Comparison of ENCODE assay signal across 14 cellular contexts in genomic region chr4:39729557-39729956, GRCh38. TPM values are rescaled to one million over a fixed set of nuclear protein-coding genes. Genes with fewer than 3 reads are reported as not detected.
DNase-seq lines count a peak whose midpoint lies in the region; ATAC-seq, FAIRE-seq and TF ChIP-seq lines count a peak whose summit lies in the region.
"Had no signal": no experiment of that assay in that cellular context is flagged by ENCODE, and none has a peak within 500 bp of the region (broad histone marks: within the 10 kb centered on the region; RNA-seq: fewer than 3 reads in every experiment).

No MANE protein-coding gene starts in this region.

- peaks cover 42% of the 10 kb centered on the region for H3K36me3 Mint-ChIP-seq in CD8-positive, alpha-beta T cell
- peaks cover 0 to 42% (median 0%) of the 10 kb centered on the region in 3 donors for H3K36me3 Mint-ChIP-seq in naive thymus-derived CD8-positive, alpha-beta T cell

- ATAC-seq in CD8-positive, alpha-beta T cell = no peak
- ATAC-seq in IMR-90 (ENCODE audit: low read depth) (no peak), GM19467 (IDR thresholded peaks at IDR 0.05; ENCODE audit: unreplicated experiment) (no peak)
- no peak for ATAC-seq in naive thymus-derived CD8-positive, alpha-beta T cell
- ATAC-seq: left ventricle myocardium superior had no signal

- TF ChIP-seq RAD21 in IMR-90 (IDR thresholded peaks at IDR 0.05; ENCODE audit: low read length) = no peak

- no CpG with 5 or more reads among the region's 4 CpGs for WGBS in IMR-90 (ENCODE audit: extremely low coverage in 2 of 2, insufficient read length in 1 of 2), 2 experiments

- no TSS peak for BruUV-seq in IMR-90 (replicated peaks; lab: Mats Ljungman, UMichigan)

- POLR2A ChIA-PET in CD8-positive, alpha-beta T cell (lab: Charles Lee) = no interaction called here
- POLR2A ChIA-PET in IMR-90 (lab: Charles Lee; ENCODE audit: unreplicated experiment) = no interaction called here
- POLR2A ChIA-PET in naive thymus-derived CD8-positive, alpha-beta T cell (lab: Charles Lee) = no interaction called here

- no peak overlapping the region for H3K4me2 ChIP-seq in IMR-90 (ENCODE audit: low read depth, low read length)

- H3K14ac ChIP-seq in IMR-90 (replicated peaks; ENCODE audit: low read depth, low read length) = 0 out of 2 replicates have a peak overlapping the region, but pooled peaks have one; percentile 73

- no peak for FAIRE-seq in bronchial epithelial cell (lab: Jason Lieb, UNC)
- FAIRE-seq: colon, GM12891, K562 had no signal

- H2BK5ac ChIP-seq in IMR-90 (ENCODE audit: low read depth, low read length, poor library complexity, severe bottlenecking) = peak overlapping the region; percentile 13

- CTCF ChIA-PET in CD8-positive, alpha-beta T cell (lab: Charles Lee) = interaction anchor here (1.4 kb wide), 1 partner anchor 31 kb away, joined by 4 read pairs; the partner anchor contains the start of gene UBE2K
- CTCF ChIA-PET in IMR-90 (lab: Yijun Ruan, JAX) = no interaction called here

- TF ChIP-seq POLR2A in IMR-90 (IDR thresholded peaks at IDR 0.05; ENCODE audit: low read depth, low read length) = no peak

- no peak overlapping the region for H2AFZ ChIP-seq in IMR-90 (replicated peaks; ENCODE audit: low read length, poor library complexity)
- H2AFZ ChIP-seq: parathyroid adenoma had no signal

- H3K27ac Mint-ChIP-seq in CD8-positive, alpha-beta T cell = peak overlapping the region; percentile 81
- H3K27ac Mint-ChIP-seq in naive thymus-derived CD8-positive, alpha-beta T cell = peak overlapping the region in 8 of 10 donors; percentile 4 to 75 (median 22)

- H3K9me3 Mint-ChIP-seq in CD8-positive, alpha-beta T cell = no peaks in the 10 kb centered on the region
- H3K9me3 Mint-ChIP-seq in naive thymus-derived CD8-positive, alpha-beta T cell = no peaks in the 10 kb centered on the region

- no peak overlapping the region for H4K91ac ChIP-seq in IMR-90 (ENCODE audit: insufficient read depth, low read depth, low read length)

- H3K18ac ChIP-seq in IMR-90 (ENCODE audit: low read depth, low read length) = no peak overlapping the region

- peaks cover 9% of the 10 kb centered on the region for H3K9me1 ChIP-seq in IMR-90 (ENCODE audit: insufficient read depth, low read length)

- H2AK5ac ChIP-seq in IMR-90 (ENCODE audit: low read depth, low read length) = no peak overlapping the region

- peaks cover 92% of the 10 kb centered on the region for H4K20me1 ChIP-seq in IMR-90 (ENCODE audit: insufficient read depth, low read length)

- H2BK120ac ChIP-seq in IMR-90 (ENCODE audit: low read depth, low read length) = no peak overlapping the region

- H3K4ac ChIP-seq in IMR-90 (ENCODE audit: low read depth, low read length) = no peak overlapping the region

- H3K27me3 ChIP-seq in CD8-positive, alpha-beta T cell (ENCODE audit: insufficient read depth, low read length) = no peaks in the 10 kb centered on the region
- H3K27me3 ChIP-seq in IMR-90 (ENCODE audit: control insufficient read depth, insufficient read depth, low read length) = no peaks in the 10 kb centered on the region
- H3K27me3 ChIP-seq in bronchial epithelial cell (ENCODE audit: control insufficient read depth, insufficient read depth, low read length) = no peaks in the 10 kb centered on the region

- H3K27me3 Mint-ChIP-seq in CD8-positive, alpha-beta T cell (ENCODE audit: low read depth) = no peaks in the 10 kb centered on the region
- no peaks in the 10 kb centered on the region for H3K27me3 Mint-ChIP-seq in naive thymus-derived CD8-positive, alpha-beta T cell

- H3K36me3 ChIP-seq in CD8-positive, alpha-beta T cell (ENCODE audit: insufficient read depth, low read length) = no peaks in the 10 kb centered on the region
- H3K36me3 ChIP-seq in IMR-90 (ENCODE audit: control insufficient read depth, insufficient read depth, low read length) (no peaks in the 10 kb centered on the region), bronchial epithelial cell (ENCODE audit: control insufficient read depth, insufficient read depth, low read length) (peaks cover 1% of the 10 kb centered on the region)

- dilution Hi-C loops in IMR-90 (cut with HindIII; ENCODE audit: low sequenced_read_pairs, unreplicated experiment) = no loop called here

- no peak for TF ChIP-seq CTCF in CD8-positive, alpha-beta T cell (IDR thresholded peaks at IDR 0.05)
- TF ChIP-seq CTCF in IMR-90 (conservative IDR thresholded peaks at IDR 0.05; ENCODE audit: low read depth, low read length) (no peak), bronchial epithelial cell (IDR thresholded peaks at IDR 0.05; ENCODE audit: insufficient read depth, low read length, severe bottlenecking) (no peak)

- H3K56ac ChIP-seq in IMR-90 (ENCODE audit: extremely low read depth, insufficient read depth, low read length) = no peak overlapping the region

- peaks cover 16 to 71% of the 10 kb centered on the region in 2 experiments for H3K79me1 ChIP-seq in IMR-90 (ENCODE audit: low read depth in 1 of 2, low read length in 2 of 2)

- no peak overlapping the region for H2BK15ac ChIP-seq in IMR-90 (ENCODE audit: low read depth, low read length)

- no peak overlapping the region for H3K4me3 ChIP-seq in CD8-positive, alpha-beta T cell (ENCODE audit: low read depth, low read length)
- no peak overlapping the region for H3K4me3 ChIP-seq in IMR-90 (ENCODE audit: insufficient read depth, low read depth, low read length)
- H3K4me3 ChIP-seq in bronchial epithelial cell (ENCODE audit: low read depth, low read length) = no peak overlapping the region
- H3K4me3 ChIP-seq: K562 had no signal

- intact Hi-C loops in CD8-positive, alpha-beta T cell (cut with DNase I, micrococcal nuclease) = no loop called here
- intact Hi-C loops in IMR-90 (cut with micrococcal nuclease) = no loop called here

- peaks cover 4% of the 10 kb centered on the region for H3K4me1 ChIP-seq in CD8-positive, alpha-beta T cell (ENCODE audit: insufficient read depth, low read length)
- H3K4me1 ChIP-seq in IMR-90 (ENCODE audit: control insufficient read depth, insufficient read depth, low read length) = peaks cover 12% of the 10 kb centered on the region
- H3K4me1 ChIP-seq: parathyroid adenoma had no signal

- no peak for DNase-seq in CD8-positive, alpha-beta T cell
- DNase-seq in IMR-90 = peak; percentile 38
- DNase-seq in bronchial epithelial cell (ENCODE audit: low read depth) = peak; percentile 67
- no peak for DNase-seq in naive thymus-derived CD8-positive, alpha-beta T cell
- no peak for DNase-seq in stimulated activated naive CD4-positive, alpha-beta T cell treated with Interleukin-2 at 50 U/mL for 16 hours (lab: John Stamatoyannopoulos, UW)
- no peak for DNase-seq in C1 segment of cervical spinal cord (lab: John Stamatoyannopoulos, UW)
- DNase-seq: left ventricle myocardium superior; NCI-H1930; stimulated activated CD4-positive, alpha-beta T cell treated with anti-CD3 and anti-CD28 coated beads, Interleukin-2, amount 100 ng/mL, for 24 hours had no signal

- no peak overlapping the region for H2AK9ac ChIP-seq in IMR-90 (replicated peaks; ENCODE audit: low read depth, low read length, poor library complexity)

- no peak overlapping the region for H2BK20ac ChIP-seq in IMR-90 (ENCODE audit: low read depth, low read length)

- peaks cover 51% of the 10 kb centered on the region for H3K4me1 Mint-ChIP-seq in CD8-positive, alpha-beta T cell (ENCODE audit: low read depth)
- H3K4me1 Mint-ChIP-seq in naive thymus-derived CD8-positive, alpha-beta T cell = peaks cover 11 to 55% (median 43%) of the 10 kb centered on the region in 4 donors

- H3K9me3 ChIP-seq in CD8-positive, alpha-beta T cell (ENCODE audit: low read length) = no peaks in the 10 kb centered on the region
- H3K9me3 ChIP-seq in IMR-90 (ENCODE audit: control insufficient read depth, insufficient read depth, low read length) = no peaks in the 10 kb centered on the region

- H3K4me3 Mint-ChIP-seq in CD8-positive, alpha-beta T cell = no peak overlapping the region
- H3K4me3 Mint-ChIP-seq in naive thymus-derived CD8-positive, alpha-beta T cell = peak overlapping the region in 2 of 10 donors; percentile 3 to 39

- no peak overlapping the region for H3K23ac ChIP-seq in IMR-90 (ENCODE audit: low read depth, low read length)

- H3K27ac ChIP-seq in CD8-positive, alpha-beta T cell (ENCODE audit: low read depth, low read length) = no peak overlapping the region
- H3K27ac ChIP-seq in IMR-90 (ENCODE audit: insufficient read depth, low read length) = no peak overlapping the region
- H3K27ac ChIP-seq: parathyroid adenoma had no signal

- no peak overlapping the region for H4K5ac ChIP-seq in IMR-90 (ENCODE audit: low read depth, low read length)

- no peak overlapping the region for H4K8ac ChIP-seq in IMR-90 (ENCODE audit: low read depth in 2 of 2, low read length in 2 of 2)

- in situ Hi-C loops in IMR-90 (cut with MboI; ENCODE audit: low sequenced_read_pairs) = no loop called here

- no peak overlapping the region for H3K9ac ChIP-seq in IMR-90 (ENCODE audit: low read depth, low read length)
- H3K9ac ChIP-seq: parathyroid adenoma had no signal

TF ChIP-seq in IMR-90, 13 proteins besides CTCF, POLR2A, EP300 and RAD21 (continues in another document):
- TF ChIP-seq CEBPB (IDR thresholded peaks at IDR 0.05; ENCODE audit: low read depth, low read length) (no peak; the same call in 1 of the 2 replicates), MAZ (IDR thresholded peaks at IDR 0.05; ENCODE audit: borderline replicate concordance, low read depth, low read length) (no peak), BHLHE40 (IDR thresholded peaks at IDR 0.05; ENCODE audit: low read depth, low read length) (no peak), NFE2L2 (IDR thresholded peaks at IDR 0.05; ENCODE audit: low read depth, low read length) (no peak), RCOR1 (IDR thresholded peaks at IDR 0.05; ENCODE audit: insufficient replicate concordance, low read length) (no peak), ELK1 (IDR thresholded peaks at IDR 0.05; ENCODE audit: borderline replicate concordance, low read depth, low read length) (no peak), SMC3 (IDR thresholded peaks at IDR 0.05; ENCODE audit: low read depth, low read length) (no peak), FOS (IDR thresholded peaks at IDR 0.05; ENCODE audit: low read depth, low read length) (no peak)

RNA-seq across cellular contexts. Expression of gene UBE2K, which starts 31.6 kb away (rescaled TPM):
- 10 to 100 TPM; 33.1 to 35.8 TPM for total RNA-seq in CD8-positive, alpha-beta T cell
- total RNA-seq in IMR-90 (2012; rRNA removed) = 17.7 and 24.4 TPM in 2 replicates
- polyA plus RNA-seq in IMR-90 (2012; rRNA removed) = 41.7 and 44.8 TPM in 2 replicates
- polyA plus RNA-seq in IMR-90 (2012; cell fraction: cytosol; rRNA removed) = 19.5 and 24.5 TPM in 2 replicates
- 3.2 and 20.8 TPM in 2 replicates for polyA plus RNA-seq in IMR-90 (2012; cell fraction: nucleus; rRNA removed; ENCODE audit: low replicate concordance)
- total RNA-seq in bronchial epithelial cell = 19.0 and 27.3 TPM in 2 replicates
- 10 to 100 TPM; 39.6 to 55.0 TPM for total RNA-seq in naive thymus-derived CD8-positive, alpha-beta T cell
- 10 to 100 TPM; 59.7 to 67.5 (median 61.6) TPM for polyA plus RNA-seq in naive thymus-derived CD8-positive, alpha-beta T cell

Comparison
In these comparisons a context has a peak if more than half of its experiments do, and no peak if none do; other contexts are left out.
1. DNase-seq: peak in IMR-90 (single experiment) and bronchial epithelial cell (single experiment); none in CD8-positive, alpha-beta T cell (0 of 7), naive thymus-derived CD8-positive, alpha-beta T cell (0 of 10), stimulated activated naive CD4-positive, alpha-beta T cell treated with Interleukin-2 at 50 U/mL for 16 hours (single experiment) and C1 segment of cervical spinal cord (0 of 14).